In genomic region chr4:54418468-54418867, GRCh38 we compare ENCODE assay signal across 10 cellular contexts.
"Had no signal": no experiment of that assay in that cellular context is flagged by ENCODE, and none has a peak within 500 bp of the region (broad histone marks: within the 10 kb centered on the region; RNA-seq: fewer than 3 reads in every experiment).

No MANE protein-coding gene starts in this region.

- H3K4me1 ChIP-seq: HAP-1 had no signal

- H2AFZ ChIP-seq: GM23248, GM23338 had no signal

- H3K9ac ChIP-seq: GM23248 had no signal

- H3K36me3 ChIP-seq: HAP-1 had no signal

- H3K9me3 ChIP-seq: HAP-1 had no signal

- H3K4me3 ChIP-seq: GM23248, GM23338, HAP-1 had no signal

- DNase-seq: GM23248, GOT3, H7, H9, HCEC 1CT, HFFc6 had no signal

- FAIRE-seq: H54 had no signal

- H3K27ac ChIP-seq: GM23248 had no signal

- H3K4me2 ChIP-seq: GM23338 had no signal

- ATAC-seq: GM23338, HCT116 had no signal
